Comparison of ENCODE assay signal across 18 cellular contexts in the genomic region with DNA sequence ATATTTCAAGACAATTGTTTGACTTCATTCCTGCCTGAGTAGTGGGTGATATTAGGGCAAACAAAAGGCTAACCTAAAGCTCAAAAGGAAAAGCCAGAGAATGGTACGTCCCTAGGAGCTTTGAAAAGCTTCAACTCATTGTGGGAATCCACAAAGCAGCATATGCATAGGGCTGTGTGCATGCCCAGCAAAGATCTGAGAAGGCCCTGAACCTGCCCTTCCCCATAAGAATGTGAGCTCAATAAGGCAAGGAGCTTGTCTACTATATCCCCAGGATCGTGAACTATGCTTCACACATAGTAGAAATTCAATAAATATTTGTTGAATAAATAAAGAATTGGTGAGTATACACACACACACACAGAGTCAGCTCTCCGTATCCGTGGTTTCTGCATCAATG.
"Had no signal": no experiment of that assay in that cellular context is flagged by ENCODE, and none has a peak within 500 bp of the region (broad histone marks: within the 10 kb centered on the region; RNA-seq: fewer than 3 reads in every experiment).

No MANE protein-coding gene starts in this region.

- H3K4me3 Mint-ChIP-seq: activated B cell treated with CpG ODN at 0.5 μM for 24 hours; activated CD8-positive, alpha-beta T cell treated with anti-CD3 and anti-CD28 coated beads for 36 hours; memory B cell; naive thymus-derived CD8-positive, alpha-beta T cell; stimulated activated naive CD8-positive, alpha-beta T cell treated with anti-CD3 and anti-CD28 coated beads, Interleukin-15, amount 100 ng/mL, for 72 hours; T-helper 1 cell treated with Interleukin-12 subunit alpha and Interleukin-12 subunit beta and Interleukin-4 antibody, amounts not matched to agents 30 μg/mL and 1 μg/mL, for 36 hours had no signal

- H3K4me1 ChIP-seq: colonic mucosa, pancreas, sigmoid colon, upper lobe of right lung had no signal

- H3K4me3 ChIP-seq: colonic mucosa, pancreas, sigmoid colon, spleen, upper lobe of right lung had no signal

- H3K27ac Mint-ChIP-seq: activated B cell treated with CpG ODN at 0.5 μM for 24 hours; activated CD8-positive, alpha-beta T cell treated with anti-CD3 and anti-CD28 coated beads for 36 hours; activated naive CD4-positive, alpha-beta T cell treated with anti-CD3 and anti-CD28 coated beads, Interleukin-2, amount 50 U/mL, for 72 hours; memory B cell; naive thymus-derived CD8-positive, alpha-beta T cell; stimulated activated naive CD8-positive, alpha-beta T cell treated with anti-CD3 and anti-CD28 coated beads, Interleukin-15, amount 100 ng/mL, for 72 hours; T-helper 1 cell treated with Interleukin-12 subunit alpha and Interleukin-12 subunit beta and Interleukin-4 antibody, amounts not matched to agents 30 μg/mL and 1 μg/mL, for 36 hours had no signal

- H3K27ac ChIP-seq: colonic mucosa, pancreas, sigmoid colon, spleen, upper lobe of right lung had no signal

- H3K27me3 ChIP-seq: colonic mucosa, pancreas, sigmoid colon, spleen, upper lobe of right lung had no signal

- H3K27me3 Mint-ChIP-seq: activated B cell treated with CpG ODN at 0.5 μM for 24 hours; activated CD8-positive, alpha-beta T cell treated with anti-CD3 and anti-CD28 coated beads for 36 hours; naive thymus-derived CD8-positive, alpha-beta T cell; stimulated activated naive CD8-positive, alpha-beta T cell treated with anti-CD3 and anti-CD28 coated beads, Interleukin-15, amount 100 ng/mL, for 72 hours had no signal

- H3K9me3 Mint-ChIP-seq: activated B cell treated with CpG ODN at 0.5 μM for 24 hours; activated CD8-positive, alpha-beta T cell treated with anti-CD3 and anti-CD28 coated beads for 36 hours; activated naive CD4-positive, alpha-beta T cell treated with anti-CD3 and anti-CD28 coated beads, Interleukin-2, amount 50 U/mL, for 72 hours; memory B cell; naive thymus-derived CD8-positive, alpha-beta T cell; stimulated activated naive CD8-positive, alpha-beta T cell treated with anti-CD3 and anti-CD28 coated beads, Interleukin-15, amount 100 ng/mL, for 72 hours; T-helper 1 cell treated with Interleukin-12 subunit alpha and Interleukin-12 subunit beta and Interleukin-4 antibody, amounts not matched to agents 30 μg/mL and 1 μg/mL, for 36 hours had no signal

- H3K36me3 ChIP-seq: colonic mucosa, pancreas, sigmoid colon, spleen, upper lobe of right lung had no signal

- ATAC-seq: activated CD8-positive, alpha-beta T cell treated with anti-CD3 and anti-CD28 coated beads for 36 hours; activated naive CD4-positive, alpha-beta T cell treated with anti-CD3 and anti-CD28 coated beads, Interleukin-2, amount 50 U/mL, for 72 hours; esophagus mucosa; left ventricle myocardium superior; naive thymus-derived CD8-positive, alpha-beta T cell; pancreas; stimulated activated naive CD8-positive, alpha-beta T cell treated with anti-CD3 and anti-CD28 coated beads, Interleukin-15, amount 100 ng/mL, for 72 hours; upper lobe of right lung had no signal

- H3K4me1 Mint-ChIP-seq: activated B cell treated with CpG ODN at 0.5 μM for 24 hours; memory B cell; naive thymus-derived CD8-positive, alpha-beta T cell; stimulated activated naive CD8-positive, alpha-beta T cell treated with anti-CD3 and anti-CD28 coated beads, Interleukin-15, amount 100 ng/mL, for 72 hours had no signal

- DNase-seq: activated B cell treated with CpG ODN at 0.5 μM for 24 hours; activated CD4-positive, alpha-beta T cell treated with anti-CD3 and anti-CD28 coated beads for 48 hours; activated CD8-positive, alpha-beta T cell treated with anti-CD3 and anti-CD28 coated beads for 36 hours; activated gamma-delta T cell; activated T-cell treated with anti-CD3 and anti-CD28 coated beads, Interleukin-2, amount 50 U/mL, for 48 hours; colonic mucosa; islet precursor cell; left ventricle myocardium superior; naive thymus-derived CD8-positive, alpha-beta T cell; pancreas; sigmoid colon; spleen; stimulated activated naive CD8-positive, alpha-beta T cell treated with anti-CD3 and anti-CD28 coated beads, Interleukin-15, amount 100 ng/mL, for 72 hours; upper lobe of right lung had no signal

- H3K9me3 ChIP-seq: colonic mucosa, pancreas, sigmoid colon, spleen, upper lobe of right lung had no signal

- H3K36me3 Mint-ChIP-seq: activated naive CD4-positive, alpha-beta T cell treated with anti-CD3 and anti-CD28 coated beads, Interleukin-2, amount 50 U/mL, for 72 hours; naive thymus-derived CD8-positive, alpha-beta T cell had no signal
